1 cellular context compared by ENCODE assay signal in genomic region chr16:11742041-11742535, GRCh38.
TF ChIP-seq lines count a peak whose summit lies in the region.

No MANE protein-coding gene starts in this region.

TF ChIP-seq in HepG2, 621 proteins besides CTCF, POLR2A, EP300 and RAD21 (continued from another document and continues in another):
- no peak for TF ChIP-seq AHR (CRISPR knock-in tag; IDR thresholded peaks at IDR 0.05)
- TF ChIP-seq HOMEZ (CRISPR knock-in tag; IDR thresholded peaks at IDR 0.05; ENCODE audit: low read depth): no peak
- TF ChIP-seq RORA (CRISPR knock-in tag; IDR thresholded peaks at IDR 0.05): no peak; the same call in 1 of the 2 replicates
- no peak for TF ChIP-seq ZBTB25 (CRISPR knock-in tag; IDR thresholded peaks at IDR 0.05)
- peak; percentile 97 for TF ChIP-seq PLSCR1 (CRISPR knock-in tag; IDR thresholded peaks at IDR 0.05; ENCODE audit: borderline replicate concordance)
- TF ChIP-seq ZNF724P (CRISPR knock-in tag; IDR thresholded peaks at IDR 0.05; ENCODE audit: borderline replicate concordance): no peak; the same call in 1 of the 2 replicates
- no peak for TF ChIP-seq PLRG1 (conservative IDR thresholded peaks at IDR 0.05)
- no peak for TF ChIP-seq FLYWCH1 (CRISPR knock-in tag; IDR thresholded peaks at IDR 0.05)
- no peak for TF ChIP-seq CCDC6 (CRISPR knock-in tag; IDR thresholded peaks at IDR 0.05)
- TF ChIP-seq PCBP1 (IDR thresholded peaks at IDR 0.05; ENCODE audit: borderline replicate concordance, low read depth, low read length): 0 out of 2 replicates have a peak, but pooled peaks have one; percentile 22
- TF ChIP-seq ZBTB7A (CRISPR knock-in tag; IDR thresholded peaks at IDR 0.05): no peak
- no peak; the same call in 1 of the 2 replicates for TF ChIP-seq ZNF138 (CRISPR knock-in tag; IDR thresholded peaks at IDR 0.05; ENCODE audit: low read depth)
- no peak for TF ChIP-seq HMG20B (CRISPR knock-in tag; conservative IDR thresholded peaks at IDR 0.05)
- TF ChIP-seq ZNF737 (CRISPR knock-in tag; IDR thresholded peaks at IDR 0.05; ENCODE audit: borderline replicate concordance): no peak
- peak; percentile 66; the same call in 1 of the 2 replicates for TF ChIP-seq PHF20 (CRISPR knock-in tag; IDR thresholded peaks at IDR 0.05)
- no peak for TF ChIP-seq GMEB1 (CRISPR knock-in tag; IDR thresholded peaks at IDR 0.05; ENCODE audit: borderline replicate concordance)
- no peak for TF ChIP-seq GLI4 (CRISPR knock-in tag; IDR thresholded peaks at IDR 0.05; ENCODE audit: borderline replicate concordance)
- no peak for TF ChIP-seq ZNF784 (CRISPR knock-in tag; IDR thresholded peaks at IDR 0.05; ENCODE audit: borderline replicate concordance)
- TF ChIP-seq PATZ1 (CRISPR knock-in tag; IDR thresholded peaks at IDR 0.05): peak; percentile 61; the same call in 1 of the 2 replicates
- peak; percentile 71; the same call in 1 of the 2 replicates for TF ChIP-seq ELK4 (CRISPR knock-in tag; IDR thresholded peaks at IDR 0.05; ENCODE audit: borderline replicate concordance)
- TF ChIP-seq HNF1B (CRISPR knock-in tag; IDR thresholded peaks at IDR 0.05): peak; percentile 42; the same call in 1 of the 2 replicates
- no peak for TF ChIP-seq ZNF788 (CRISPR knock-in tag; IDR thresholded peaks at IDR 0.05; ENCODE audit: borderline replicate concordance)
- no peak; the same call in 1 of the 2 replicates for TF ChIP-seq RARA (CRISPR knock-in tag; IDR thresholded peaks at IDR 0.05)
- no peak for TF ChIP-seq SOX13 (IDR thresholded peaks at IDR 0.05)
- no peak; a peak in 1 of 4 replicates for TF ChIP-seq SOX13 (CRISPR knock-in tag; conservative IDR thresholded peaks at IDR 0.05 in 1 of 2, IDR thresholded peaks at IDR 0.05 in 1 of 2)
- no peak for TF ChIP-seq ZNF549 (CRISPR knock-in tag; IDR thresholded peaks at IDR 0.05)
- TF ChIP-seq ARNT2 (CRISPR knock-in tag; IDR thresholded peaks at IDR 0.05; ENCODE audit: low read depth): no peak
- peak; percentile 30; the same call in 1 of the 2 replicates for TF ChIP-seq NKX3-1 (CRISPR knock-in tag; IDR thresholded peaks at IDR 0.05)
- TF ChIP-seq PCBP2 (optimal IDR thresholded peaks at IDR 0.05; ENCODE audit: low read depth, low read length, poor library complexity, severe bottlenecking): no peak
- TF ChIP-seq SAFB2 (CRISPR knock-in tag; IDR thresholded peaks at IDR 0.05; ENCODE audit: borderline replicate concordance, low read depth): no peak
- no peak for TF ChIP-seq SP1 (IDR thresholded peaks at IDR 0.05)
- no peak for TF ChIP-seq SP1 (CRISPR knock-in tag; IDR thresholded peaks at IDR 0.05)
- peak; percentile 43; the same call in 1 of the 2 replicates for TF ChIP-seq ZNF501 (CRISPR knock-in tag; IDR thresholded peaks at IDR 0.05)
- 0 out of 2 replicates have a peak, but pooled peaks have one; percentile 12 for TF ChIP-seq ZNF614 (CRISPR knock-in tag; IDR thresholded peaks at IDR 0.05; ENCODE audit: borderline replicate concordance)
- no peak for TF ChIP-seq ZIK1 (CRISPR knock-in tag; IDR thresholded peaks at IDR 0.05; ENCODE audit: borderline replicate concordance, low read depth)
- no peak for TF ChIP-seq SP140L (CRISPR knock-in tag; IDR thresholded peaks at IDR 0.05; ENCODE audit: borderline replicate concordance)
- TF ChIP-seq KLF11 (CRISPR knock-in tag; IDR thresholded peaks at IDR 0.05): no peak
- TF ChIP-seq ZSCAN5A (CRISPR knock-in tag; IDR thresholded peaks at IDR 0.05; ENCODE audit: borderline replicate concordance): 0 out of 2 replicates have a peak, but pooled peaks have one; percentile 2
- TF ChIP-seq RCOR2 (CRISPR knock-in tag; IDR thresholded peaks at IDR 0.05): no peak
- TF ChIP-seq EHMT2 (IDR thresholded peaks at IDR 0.05; ENCODE audit: borderline replicate concordance, low read depth, low read length): no peak
- TF ChIP-seq FOXO1 (CRISPR knock-in tag; IDR thresholded peaks at IDR 0.05): no peak; the same call in 1 of the 2 replicates
- no peak for TF ChIP-seq HES4 (CRISPR knock-in tag; IDR thresholded peaks at IDR 0.05; ENCODE audit: borderline replicate concordance)
- TF ChIP-seq ZNF878 (CRISPR knock-in tag; IDR thresholded peaks at IDR 0.05): 0 out of 2 replicates have a peak, but pooled peaks have one; percentile 12
- TF ChIP-seq HINFP (CRISPR knock-in tag; IDR thresholded peaks at IDR 0.05; ENCODE audit: low read depth): no peak
- TF ChIP-seq ZBTB8A (CRISPR knock-in tag; IDR thresholded peaks at IDR 0.05; ENCODE audit: borderline replicate concordance, low read depth): no peak
- peak; percentile 95; the same call in 1 of the 2 replicates for TF ChIP-seq ZNF20 (CRISPR knock-in tag; IDR thresholded peaks at IDR 0.05)
- TF ChIP-seq ZNF276 (CRISPR knock-in tag; IDR thresholded peaks at IDR 0.05; ENCODE audit: low read depth): no peak; the same call in none of the 2 replicates
- no peak for TF ChIP-seq ZNF619 (CRISPR knock-in tag; IDR thresholded peaks at IDR 0.05)
- no peak for TF ChIP-seq ZBTB37 (CRISPR knock-in tag; IDR thresholded peaks at IDR 0.05)
